Comparison of ENCODE assay signal across 8 cellular contexts in the genomic region with DNA sequence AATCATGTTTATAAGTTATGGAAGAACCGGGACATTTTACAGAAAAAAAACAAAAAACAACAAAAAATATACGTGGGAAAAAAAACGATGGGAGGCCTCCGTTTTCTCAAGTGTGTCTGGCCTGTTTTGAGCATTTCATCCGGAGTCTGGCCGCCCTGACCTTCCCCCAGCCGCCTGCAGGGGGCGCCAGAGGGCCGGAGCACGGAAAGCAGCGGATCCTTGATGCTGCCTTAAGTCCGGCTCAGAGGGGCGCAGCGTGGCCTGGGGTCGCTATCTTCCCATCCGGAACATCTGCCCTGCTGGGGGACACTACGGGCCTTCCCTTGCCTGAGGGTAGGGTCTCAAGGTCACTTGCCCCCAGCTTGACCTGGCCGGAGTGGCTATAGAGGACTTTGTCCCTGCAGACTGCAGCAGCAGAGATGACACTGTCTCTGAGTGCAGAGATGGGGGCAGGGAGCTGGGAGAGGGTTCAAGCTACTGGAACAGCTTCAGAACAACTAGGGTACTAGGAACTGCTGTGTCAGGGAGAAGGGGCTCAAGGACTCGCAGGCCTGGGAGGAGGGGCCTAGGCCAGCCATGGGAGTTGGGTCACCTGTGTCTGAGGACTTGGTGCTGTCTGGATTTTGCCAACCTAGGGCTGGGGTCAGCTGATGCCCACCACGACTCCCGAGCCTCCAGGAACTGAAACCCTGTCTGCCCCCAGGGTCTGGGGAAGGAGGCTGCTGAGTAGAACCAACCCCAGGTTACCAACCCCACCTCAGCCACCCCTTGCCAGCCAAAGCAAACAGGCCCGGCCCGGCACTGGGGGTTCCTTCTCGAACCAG. TPM values are rescaled to one million over a fixed set of nuclear protein-coding genes. Genes with fewer than 3 reads are reported as not detected.
A peak's percentile ranks its signal among the peaks of the same experiment; 100 is the strongest.
DNase-seq lines count a peak whose midpoint lies in the region; FAIRE-seq and TF ChIP-seq lines count a peak whose summit lies in the region.

No MANE protein-coding gene starts in this region.

- H3K27ac ChIP-seq in keratinocyte (ENCODE audit: control insufficient read depth, insufficient read depth, low read length) = no peak overlapping the region

- H3K9me3 ChIP-seq in keratinocyte (ENCODE audit: control insufficient read depth, low read depth, low read length) = no peaks in the 10 kb centered on the region

- FAIRE-seq in keratinocyte (lab: Jason Lieb, UNC) = no peak

- H3K36me3 ChIP-seq in keratinocyte (ENCODE audit: control insufficient read depth in 2 of 2, extremely low read depth in 1 of 2, insufficient read depth in 2 of 2, low read length in 2 of 2) = peaks cover 20 to 26% of the 10 kb centered on the region in 2 experiments

- in situ Hi-C loops in T47D (cut with HindIII; ENCODE audit: low pct_unique_long_range_greater_than_20kb, low sequenced_read_pairs) = no loop called here

- no peaks in the 10 kb centered on the region for H3K9me1 ChIP-seq in keratinocyte (ENCODE audit: control insufficient read depth, extremely low read depth, insufficient read depth, low read length)

- dilution Hi-C loops in keratinocyte (cut with MboI; ENCODE audit: extremely low pct_ligation_motif_present, low sequenced_read_pairs) = no loop called here

- H3K79me2 ChIP-seq in keratinocyte (ENCODE audit: control insufficient read depth, insufficient read depth, low read length) = no peaks in the 10 kb centered on the region

- no peak overlapping the region for H2AFZ ChIP-seq in keratinocyte (ENCODE audit: control insufficient read depth, low read length)

- DNase-seq in NCI-H1105 (lab: John Stamatoyannopoulos, UW) (peak; percentile 51), T47D (ENCODE audit: low read depth in 1 of 2, low spot score in 1 of 2) (peak; percentile 43 to 62), keratinocyte (ENCODE audit: low read depth, low spot score) (no peak), SHP77 (lab: John Stamatoyannopoulos, UW) (no peak), NK-92 (lab: John Stamatoyannopoulos, UW; ENCODE audit: unreplicated experiment) (no peak)
- peak; percentile 83 to 85 for DNase-seq in stimulated activated CD4-positive, alpha-beta T cell treated with anti-CD3 and anti-CD28 coated beads, Interleukin-2, amount 100 ng/mL, for 24 hours

- H3K9ac ChIP-seq in keratinocyte (ENCODE audit: control insufficient read depth, extremely low read depth, insufficient read depth, low read length) = no peak overlapping the region

- H3K4me3 ChIP-seq in WI38 (ENCODE audit: low read depth, low read length) (no peak overlapping the region), keratinocyte (ENCODE audit: control insufficient read depth in 2 of 3, extremely low read depth in 1 of 3, insufficient read depth in 2 of 3, low read depth in 1 of 3, low read length in 3 of 3) (no peak overlapping the region)

- peaks cover 6% of the 10 kb centered on the region for H4K20me1 ChIP-seq in keratinocyte (ENCODE audit: control insufficient read depth, extremely low read depth, insufficient read depth, low read length)

- peaks cover 9% of the 10 kb centered on the region for H3K27me3 ChIP-seq in keratinocyte (ENCODE audit: control insufficient read depth, extremely low read depth, insufficient read depth, low read length)

- TF ChIP-seq CTCF in GM12874 (IDR thresholded peaks at IDR 0.05; ENCODE audit: insufficient read depth, low read depth, low read length) (peak; percentile 98), WI38 (IDR thresholded peaks at IDR 0.05; ENCODE audit: low read depth, low read length) (peak; percentile 93), keratinocyte (optimal IDR thresholded peaks at IDR 0.05 in 1 of 3, IDR thresholded peaks at IDR 0.05 in 1 of 3, conservative IDR thresholded peaks at IDR 0.05 in 1 of 3; ENCODE audit: extremely low read depth in 1 of 3, insufficient read depth in 2 of 3, low read length in 3 of 3) (peak; percentile 87 to 99 (median 90))

- H3K4me1 ChIP-seq in keratinocyte (ENCODE audit: control insufficient read depth, extremely low read depth, insufficient read depth, low read length) = peaks cover 3% of the 10 kb centered on the region

- H3K4me2 ChIP-seq in keratinocyte (ENCODE audit: control insufficient read depth, extremely low read depth, insufficient read depth, low read depth, low read length) = no peak overlapping the region

RNA-seq across cellular contexts. Expression of a gene that starts 1.8 kb away (rescaled TPM):
- polyA plus RNA-seq in keratinocyte = 27.9 to 217 TPM (median 30.2 TPM) in 3 replicates
- 135 TPM for polyA plus RNA-seq in keratinocyte (2011; ENCODE audit: low read depth)
- polyA plus RNA-seq in keratinocyte (2011; cell fraction: cytosol; rRNA removed) = 18.9 and 102 TPM in 2 replicates
- 167 and 253 TPM in 2 replicates for polyA plus RNA-seq in keratinocyte (2011; cell fraction: nucleus; rRNA removed)
- polyA plus RNA-seq in keratinocyte (2012; ENCODE audit: low replicate concordance) = 32.3 and 77.9 TPM in 2 replicates
- 5.2 to 15.2 TPM (median 8.3 TPM) in 3 replicates for polyA minus RNA-seq in keratinocyte
- polyA minus RNA-seq in keratinocyte (2011; cell fraction: cytosol; rRNA and poly(A)+ RNA removed) = 75.2 TPM
- polyA minus RNA-seq in keratinocyte (2011; cell fraction: nucleus; rRNA and poly(A)+ RNA removed) = 46.1 and 65.3 TPM in 2 replicates

RNA-seq across cellular contexts. Expression of a gene that starts 10.6 kb away (rescaled TPM):
- 0.40 to 0.79 TPM (median 0.65 TPM) in 3 replicates for polyA plus RNA-seq in keratinocyte
- not detected for polyA plus RNA-seq in keratinocyte (2011; ENCODE audit: low read depth)
- 0.24 and 0.64 TPM in 2 replicates for polyA plus RNA-seq in keratinocyte (2011; cell fraction: cytosol; rRNA removed)
- polyA plus RNA-seq in keratinocyte (2011; cell fraction: nucleus; rRNA removed) = 0.28 TPM in 1 of 2 replicates, not detected in the other
- 1.3 TPM in 1 of 2 replicates, not detected in the other for polyA plus RNA-seq in keratinocyte (2012; ENCODE audit: low replicate concordance)
- polyA minus RNA-seq in keratinocyte = 0.54 TPM in 1 of 3 replicates, not detected in the others
- not detected for polyA minus RNA-seq in keratinocyte (2011; cell fraction: cytosol; rRNA and poly(A)+ RNA removed)
- polyA minus RNA-seq in keratinocyte (2011; cell fraction: nucleus; rRNA and poly(A)+ RNA removed) = not detected in 2 replicates

RNA-seq across cellular contexts. Expression of a gene that starts 12.8 kb away (rescaled TPM):
- polyA plus RNA-seq in keratinocyte = 46.9 to 92.1 TPM (median 56.0 TPM) in 3 replicates
- 16.4 TPM for polyA plus RNA-seq in keratinocyte (2011; ENCODE audit: low read depth)
- polyA plus RNA-seq in keratinocyte (2011; cell fraction: cytosol; rRNA removed) = 36.5 and 67.4 TPM in 2 replicates
- polyA plus RNA-seq in keratinocyte (2011; cell fraction: nucleus; rRNA removed) = 34.9 and 41.4 TPM in 2 replicates
- polyA plus RNA-seq in keratinocyte (2012; ENCODE audit: low replicate concordance) = 31.8 and 89.9 TPM in 2 replicates
- 37.7 to 134 TPM (median 38.3 TPM) in 3 replicates for polyA minus RNA-seq in keratinocyte
- polyA minus RNA-seq in keratinocyte (2011; cell fraction: cytosol; rRNA and poly(A)+ RNA removed) = 41.4 TPM
- 18.8 and 19.3 TPM in 2 replicates for polyA minus RNA-seq in keratinocyte (2011; cell fraction: nucleus; rRNA and poly(A)+ RNA removed)

RNA-seq across cellular contexts. Expression of a gene that starts 38.2 kb away (rescaled TPM):
- not detected in 3 replicates for polyA plus RNA-seq in keratinocyte
- polyA plus RNA-seq in keratinocyte (2011; ENCODE audit: low read depth) = not detected
- not detected in 2 replicates for polyA plus RNA-seq in keratinocyte (2011; cell fraction: cytosol; rRNA removed)
- not detected in 2 replicates for polyA plus RNA-seq in keratinocyte (2011; cell fraction: nucleus; rRNA removed)
- not detected in 2 replicates for polyA plus RNA-seq in keratinocyte (2012; ENCODE audit: low replicate concordance)
- not detected in 3 replicates for polyA minus RNA-seq in keratinocyte
- polyA minus RNA-seq in keratinocyte (2011; cell fraction: cytosol; rRNA and poly(A)+ RNA removed) = not detected
- not detected in 2 replicates for polyA minus RNA-seq in keratinocyte (2011; cell fraction: nucleus; rRNA and poly(A)+ RNA removed)

RNA-seq across cellular contexts. Expression of a gene that starts 42.0 kb away (rescaled TPM):
- not detected in 3 replicates for polyA plus RNA-seq in keratinocyte
- not detected for polyA plus RNA-seq in keratinocyte (2011; ENCODE audit: low read depth)
- not detected in 2 replicates for polyA plus RNA-seq in keratinocyte (2011; cell fraction: cytosol; rRNA removed)
- polyA plus RNA-seq in keratinocyte (2011; cell fraction: nucleus; rRNA removed) = not detected in 2 replicates
- not detected in 2 replicates for polyA plus RNA-seq in keratinocyte (2012; ENCODE audit: low replicate concordance)
- not detected in 3 replicates for polyA minus RNA-seq in keratinocyte
- polyA minus RNA-seq in keratinocyte (2011; cell fraction: cytosol; rRNA and poly(A)+ RNA removed) = not detected
- polyA minus RNA-seq in keratinocyte (2011; cell fraction: nucleus; rRNA and poly(A)+ RNA removed) = not detected in 2 replicates

Comparison
In these comparisons a context has a peak if more than half of its experiments do, and no peak if none do; other contexts are left out.
1. DNase-seq: peak in NCI-H1105 (single experiment), T47D (2 of 2) and stimulated activated CD4-positive, alpha-beta T cell treated with anti-CD3 and anti-CD28 coated beads, Interleukin-2, amount 100 ng/mL, for 24 hours (2 of 2); none in keratinocyte (single experiment), SHP77 (0 of 2) and NK-92 (single experiment).
2. Peak in every context shown above with its lines, with median percentiles within 50 percentile points of each other: CTCF ChIP-seq.